ENCODE assay signal across 20 cellular contexts in the genomic region with DNA sequence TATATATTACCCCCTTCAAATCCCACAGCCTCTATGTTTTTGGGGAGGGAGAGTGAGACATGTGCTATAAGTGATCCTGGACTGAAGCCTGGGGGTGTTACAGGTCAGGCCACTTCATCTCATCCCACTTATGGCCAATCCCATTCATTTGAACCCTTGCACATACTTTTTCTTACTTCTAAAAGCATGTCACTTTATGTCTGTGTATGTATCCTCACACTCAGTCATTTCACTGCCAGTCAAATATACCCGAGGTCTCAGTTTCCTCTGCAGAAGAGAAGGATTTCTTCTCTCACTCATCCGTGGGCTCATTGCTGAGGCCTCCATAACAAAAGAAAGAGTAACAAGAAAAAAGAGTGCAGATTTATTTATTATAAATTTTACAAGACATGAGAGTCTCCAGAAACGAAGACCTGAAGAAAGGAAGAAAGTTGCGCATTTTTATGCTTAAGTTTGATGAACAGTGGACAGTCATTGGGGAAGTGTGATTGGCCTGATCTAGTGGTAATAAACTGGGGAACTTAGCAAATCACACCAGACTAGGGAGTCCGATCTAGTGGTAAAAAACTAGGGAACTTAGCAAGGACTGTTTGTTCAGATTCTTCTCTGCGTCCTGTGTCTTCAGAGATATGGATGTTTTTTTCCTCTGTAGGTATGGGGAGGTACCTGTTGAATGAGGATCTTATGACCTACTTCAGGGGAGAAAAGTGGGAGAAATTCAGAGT. TPM values are rescaled to one million over a fixed set of nuclear protein-coding genes. Genes with fewer than 3 reads are reported as not detected.
DNase-seq lines count a peak whose midpoint lies in the region; ATAC-seq lines count a peak whose summit lies in the region.
"Had no signal": no experiment of that assay in that cellular context is flagged by ENCODE, and none has a peak within 500 bp of the region (broad histone marks: within the 10 kb centered on the region; RNA-seq: fewer than 3 reads in every experiment).

No MANE protein-coding gene starts in this region.

- CTCF ChIA-PET in activated CD4-positive, alpha-beta memory T cell treated with anti-CD3 and anti-CD28 coated beads, Interleukin-2, amount 10 ng/mL, durations not matched to agents 7 days and 5 days (lab: Charles Lee): interaction anchor here (1.8 kb wide), 2 partner anchors 12 to 35 kb away, joined by 7 read pairs; no protein-coding TSS in a partner anchor
- CTCF ChIA-PET in naive thymus-derived CD4-positive, alpha-beta T cell (lab: Charles Lee): no interaction called here

- intact Hi-C loops in naive thymus-derived CD4-positive, alpha-beta T cell (cut with micrococcal nuclease): loop anchor here (1.0 to 2.0 kb wide), 2 partner anchors 10 to 18 kb away; no protein-coding TSS in a partner anchor

- ATAC-seq in naive thymus-derived CD4-positive, alpha-beta T cell: peak; percentile 41

- peak overlapping the region; percentile 21 for H3K4me3 Mint-ChIP-seq in T-helper 1 cell treated with Interleukin-12 subunit alpha and Interleukin-12 subunit beta and Interleukin-4 antibody, amounts not matched to agents 30 μg/mL and 1 μg/mL, for 36 hours
- H3K4me3 Mint-ChIP-seq in activated naive CD4-positive, alpha-beta T cell treated with anti-CD3 and anti-CD28 coated beads, Interleukin-2, amount 50 U/mL, for 24 hours: peak overlapping the region; percentile 47
- H3K4me3 Mint-ChIP-seq in activated CD4-positive, alpha-beta memory T cell treated with anti-CD3 and anti-CD28 coated beads, Interleukin-2, amount 10 ng/mL, durations not matched to agents 7 days and 5 days: no peak overlapping the region
- H3K4me3 Mint-ChIP-seq in naive thymus-derived CD4-positive, alpha-beta T cell: peak overlapping the region in 2 of 10 donors; percentile 27 to 29

- H3K36me3 ChIP-seq in naive thymus-derived CD4-positive, alpha-beta T cell (ENCODE audit: control insufficient read depth in 2 of 3, insufficient read depth in 3 of 3, low read length in 3 of 3): no peaks in the 10 kb centered on the region

- no peaks in the 10 kb centered on the region for H3K27me3 ChIP-seq in naive thymus-derived CD4-positive, alpha-beta T cell (ENCODE audit: control insufficient read depth in 2 of 2, insufficient read depth in 2 of 2, low read length in 2 of 2)

- H3K27ac Mint-ChIP-seq in T-helper 1 cell treated with Interleukin-12 subunit alpha and Interleukin-12 subunit beta and Interleukin-4 antibody, amounts not matched to agents 30 μg/mL and 1 μg/mL, for 36 hours: peak overlapping the region; percentile 64
- H3K27ac Mint-ChIP-seq in activated naive CD4-positive, alpha-beta T cell treated with anti-CD3 and anti-CD28 coated beads, Interleukin-2, amount 50 U/mL, for 24 hours: peak overlapping the region; percentile 91
- H3K27ac Mint-ChIP-seq in activated CD4-positive, alpha-beta memory T cell treated with anti-CD3 and anti-CD28 coated beads, Interleukin-2, amount 10 ng/mL, durations not matched to agents 7 days and 5 days: peak overlapping the region; percentile 59
- H3K27ac Mint-ChIP-seq in naive thymus-derived CD4-positive, alpha-beta T cell: peak overlapping the region in 2 of 9 donors; percentile 14 to 56

- no peaks in the 10 kb centered on the region for H3K9me3 Mint-ChIP-seq in T-helper 1 cell treated with Interleukin-12 subunit alpha and Interleukin-12 subunit beta and Interleukin-4 antibody, amounts not matched to agents 30 μg/mL and 1 μg/mL, for 36 hours
- H3K9me3 Mint-ChIP-seq in activated naive CD4-positive, alpha-beta T cell treated with anti-CD3 and anti-CD28 coated beads, Interleukin-2, amount 50 U/mL, for 24 hours: no peaks in the 10 kb centered on the region
- no peaks in the 10 kb centered on the region for H3K9me3 Mint-ChIP-seq in activated CD4-positive, alpha-beta memory T cell treated with anti-CD3 and anti-CD28 coated beads, Interleukin-2, amount 10 ng/mL, durations not matched to agents 7 days and 5 days
- peaks cover 0 to 2% (median 0%) of the 10 kb centered on the region in 11 donors for H3K9me3 Mint-ChIP-seq in naive thymus-derived CD4-positive, alpha-beta T cell

- no peaks in the 10 kb centered on the region for H3K9me3 ChIP-seq in naive thymus-derived CD4-positive, alpha-beta T cell (ENCODE audit: control insufficient read depth in 2 of 3, low read length in 3 of 3)

- peaks cover 5 to 7% of the 10 kb centered on the region in 2 donors for H3K4me1 ChIP-seq in naive thymus-derived CD4-positive, alpha-beta T cell (ENCODE audit: control insufficient read depth in 2 of 2, insufficient read depth in 2 of 2, low read length in 2 of 2)

- H3K36me3 Mint-ChIP-seq in T-helper 1 cell treated with Interleukin-12 subunit alpha and Interleukin-12 subunit beta and Interleukin-4 antibody, amounts not matched to agents 30 μg/mL and 1 μg/mL, for 36 hours (ENCODE audit: low read depth): no peaks in the 10 kb centered on the region
- no peaks in the 10 kb centered on the region for H3K36me3 Mint-ChIP-seq in activated naive CD4-positive, alpha-beta T cell treated with anti-CD3 and anti-CD28 coated beads, Interleukin-2, amount 50 U/mL, for 24 hours
- H3K36me3 Mint-ChIP-seq in activated CD4-positive, alpha-beta memory T cell treated with anti-CD3 and anti-CD28 coated beads, Interleukin-2, amount 10 ng/mL, durations not matched to agents 7 days and 5 days (ENCODE audit: low read depth): peaks cover 3% of the 10 kb centered on the region
- H3K36me3 Mint-ChIP-seq in naive thymus-derived CD4-positive, alpha-beta T cell: peaks cover 0 to 8% (median 0%) of the 10 kb centered on the region in 5 donors

- H3K27ac ChIP-seq in naive thymus-derived CD4-positive, alpha-beta T cell (ENCODE audit: low read depth, low read length): no peak overlapping the region
- H3K27ac ChIP-seq: 22Rv1, GM23248 had no signal

- no peak for DNase-seq in T-helper 1 cell
- no peak for DNase-seq in activated naive CD4-positive, alpha-beta T cell treated with Interleukin-2 at 50 U/mL for 16 hours
- DNase-seq in activated CD4-positive, alpha-beta memory T cell treated with anti-CD3 and anti-CD28 coated beads, Interleukin-2, amount 10 ng/mL, durations not matched to agents 7 days and 5 days: no peak
- no peak for DNase-seq in naive thymus-derived CD4-positive, alpha-beta T cell
- DNase-seq in effector CD8-positive, alpha-beta T cell (lab: John Stamatoyannopoulos, UW): no peak
- no peak for DNase-seq in ecto neural progenitor cell (ENCODE audit: low spot score)
- DNase-seq: COR-L47; GF-D8; GM23248; NCI-H1436; NCI-H2029; NCI-H2171; NCI-H446 treated with DMSO at 0.1 percent for 48 hours; NK-92 treated with Interleukin-12 subunit alpha and Interleukin-12 subunit beta, amount 100 ng/mL, for 24 hours had no signal

- H3K4me1 Mint-ChIP-seq in T-helper 1 cell treated with Interleukin-12 subunit alpha and Interleukin-12 subunit beta and Interleukin-4 antibody, amounts not matched to agents 30 μg/mL and 1 μg/mL, for 36 hours (ENCODE audit: low read depth): peaks cover 26% of the 10 kb centered on the region
- H3K4me1 Mint-ChIP-seq in activated naive CD4-positive, alpha-beta T cell treated with anti-CD3 and anti-CD28 coated beads, Interleukin-2, amount 50 U/mL, for 24 hours: peaks cover 32% of the 10 kb centered on the region
- H3K4me1 Mint-ChIP-seq in activated CD4-positive, alpha-beta memory T cell treated with anti-CD3 and anti-CD28 coated beads, Interleukin-2, amount 10 ng/mL, durations not matched to agents 7 days and 5 days: peaks cover 35% of the 10 kb centered on the region
- peaks cover 6 to 38% (median 26%) of the 10 kb centered on the region in 7 donors for H3K4me1 Mint-ChIP-seq in naive thymus-derived CD4-positive, alpha-beta T cell

- POLR2A ChIA-PET in activated CD4-positive, alpha-beta memory T cell treated with anti-CD3 and anti-CD28 coated beads, Interleukin-2, amount 10 ng/mL, durations not matched to agents 7 days and 5 days (lab: Charles Lee): interaction anchor here (0.6 to 2.7 kb wide), 13 partner anchors 9 to 54 kb away, joined by 3 to 19 read pairs (median 4); a partner anchor contains a TSS
- POLR2A ChIA-PET in naive thymus-derived CD4-positive, alpha-beta T cell (lab: Charles Lee): interaction anchor here (0.9 to 1.0 kb wide), 2 partner anchors 10 to 40 kb away, joined by 3 read pairs; no protein-coding TSS in a partner anchor

- H3K27me3 Mint-ChIP-seq in T-helper 1 cell treated with Interleukin-12 subunit alpha and Interleukin-12 subunit beta and Interleukin-4 antibody, amounts not matched to agents 30 μg/mL and 1 μg/mL, for 36 hours (ENCODE audit: low read depth): no peaks in the 10 kb centered on the region
- H3K27me3 Mint-ChIP-seq in activated naive CD4-positive, alpha-beta T cell treated with anti-CD3 and anti-CD28 coated beads, Interleukin-2, amount 50 U/mL, for 24 hours: no peaks in the 10 kb centered on the region
- no peaks in the 10 kb centered on the region for H3K27me3 Mint-ChIP-seq in activated CD4-positive, alpha-beta memory T cell treated with anti-CD3 and anti-CD28 coated beads, Interleukin-2, amount 10 ng/mL, durations not matched to agents 7 days and 5 days
- H3K27me3 Mint-ChIP-seq in naive thymus-derived CD4-positive, alpha-beta T cell: no peaks in the 10 kb centered on the region

- no peak overlapping the region for H3K4me3 ChIP-seq in naive thymus-derived CD4-positive, alpha-beta T cell (ENCODE audit: low read length)
- H3K4me3 ChIP-seq: GM23248 had no signal

RNA-seq across cellular contexts. Expression of a gene that starts 52.1 kb away (rescaled TPM):
- total RNA-seq in activated CD4-positive, alpha-beta memory T cell treated with anti-CD3 and anti-CD28 coated beads, Interleukin-2, amount 10 ng/mL, durations not matched to agents 7 days and 5 days: 10 to 100 TPM; 61.8 to 63.0 TPM
- total RNA-seq in naive thymus-derived CD4-positive, alpha-beta T cell: 10 to 100 TPM; 26.2 to 54.9 (median 50.2) TPM
- 10 to 100 TPM; 22.4 to 25.4 TPM for polyA plus RNA-seq in naive thymus-derived CD4-positive, alpha-beta T cell
- total RNA-seq: Daoy, GM23248, OCI-LY7 had no signal
- polyA plus RNA-seq: BJ, GM23248 had no signal
